In genomic region chr13:110615322-110616102, GRCh38 we compare ENCODE assay signal across 1 cellular context.
TF ChIP-seq lines count a peak whose summit lies in the region.

NAXD (plus strand) TSS chr13:110615545; CDS start chr13:110615602, 57 bp downstream.

TF ChIP-seq in IMR-90, 13 proteins besides CTCF, POLR2A, EP300 and RAD21 (continued from another document):
- TF ChIP-seq MXI1 (IDR thresholded peaks at IDR 0.05; ENCODE audit: borderline replicate concordance, low read depth, low read length) (no peak), BHLHE40 (IDR thresholded peaks at IDR 0.05; ENCODE audit: low read depth, low read length) (no peak)
